Comparison of ENCODE assay signal across 8 cellular contexts in genomic region chr2:230956827-230957755, GRCh38. TPM values are rescaled to one million over a fixed set of nuclear protein-coding genes. Genes with fewer than 3 reads are reported as not detected.
A peak's percentile ranks its signal among the peaks of the same experiment; 100 is the strongest.
DNase-seq lines count a peak whose midpoint lies in the region; ATAC-seq and TF ChIP-seq lines count a peak whose summit lies in the region.

No MANE protein-coding gene starts in this region.

- in situ Hi-C loops in SK-MEL-5 (cut with HindIII; ENCODE audit: low pct_unique_long_range_greater_than_20kb, low sequenced_read_pairs): no loop called here

- no peak for TF ChIP-seq EP300 in suprapubic skin (IDR thresholded peaks at IDR 0.05)

- H3K36me3 ChIP-seq in CD8-positive, alpha-beta T cell (ENCODE audit: insufficient read depth, low read length): no peaks in the 10 kb centered on the region
- H3K36me3 ChIP-seq in colonic mucosa (no peaks in the 10 kb centered on the region), lower lobe of right lung (no peaks in the 10 kb centered on the region), suprapubic skin (no peaks in the 10 kb centered on the region)

- no peaks in the 10 kb centered on the region for H3K36me3 Mint-ChIP-seq in CD8-positive, alpha-beta T cell

- no peak overlapping the region for H3K27ac ChIP-seq in CD8-positive, alpha-beta T cell (ENCODE audit: low read depth, low read length)
- H3K27ac ChIP-seq in colonic mucosa: no peak overlapping the region
- no peak overlapping the region for H3K27ac ChIP-seq in lower lobe of right lung
- H3K27ac ChIP-seq in suprapubic skin: no peak overlapping the region

- peak overlapping the region; percentile 34 for H3K4me3 ChIP-seq in CD8-positive, alpha-beta T cell (ENCODE audit: low read depth, low read length)
- H3K4me3 ChIP-seq in colonic mucosa: peak overlapping the region; percentile 15
- peak overlapping the region; percentile 43 for H3K4me3 ChIP-seq in lower lobe of right lung
- peak overlapping the region; percentile 45 for H3K4me3 ChIP-seq in suprapubic skin

- CTCF ChIA-PET in CD8-positive, alpha-beta T cell (lab: Charles Lee): interaction anchor here (0.9 to 1.7 kb wide), 2 partner anchors 28 to 30 kb away, joined by 3 to 4 read pairs; no protein-coding TSS in a partner anchor

- DNase-seq in CD8-positive, alpha-beta T cell: peak in 2 of 7 experiments; percentile 27
- DNase-seq in SK-MEL-5 (ENCODE audit: low read depth, low spot score) (peak; percentile 79), colonic mucosa (peak; percentile 78), lower lobe of right lung (no peak), suprapubic skin (ENCODE audit: low spot score in 2 of 2) (no peak), cerebellar nuclear complex (lab: John Stamatoyannopoulos, UW) (no peak)

- no peak for TF ChIP-seq CTCF in CD8-positive, alpha-beta T cell (IDR thresholded peaks at IDR 0.05)
- TF ChIP-seq CTCF in colonic mucosa (IDR thresholded peaks at IDR 0.05) (no peak), lower lobe of right lung (IDR thresholded peaks at IDR 0.05) (no peak), suprapubic skin (IDR thresholded peaks at IDR 0.05) (no peak)

- peaks cover 17% of the 10 kb centered on the region for H3K27me3 ChIP-seq in CD8-positive, alpha-beta T cell (ENCODE audit: insufficient read depth, low read length)
- H3K27me3 ChIP-seq in colonic mucosa (no peaks in the 10 kb centered on the region), lower lobe of right lung (ENCODE audit: low read depth) (peaks cover 22% of the 10 kb centered on the region), suprapubic skin (peaks cover 15% of the 10 kb centered on the region)

- H3K4me1 ChIP-seq in CD8-positive, alpha-beta T cell (ENCODE audit: insufficient read depth, low read length): peaks cover 10% of the 10 kb centered on the region
- H3K4me1 ChIP-seq in colonic mucosa (no peaks in the 10 kb centered on the region), lower lobe of right lung (peaks cover 11% of the 10 kb centered on the region), suprapubic skin (peaks cover 14% of the 10 kb centered on the region)

- H3K9me3 Mint-ChIP-seq in CD8-positive, alpha-beta T cell: no peaks in the 10 kb centered on the region

- intact Hi-C loops in CD8-positive, alpha-beta T cell (cut with DNase I, micrococcal nuclease): no loop called here
- intact Hi-C loops in colonic mucosa (cut with DNase I) (no loop called here), lower lobe of right lung (cut with DNase I) (no loop called here)

- H3K4me1 Mint-ChIP-seq in CD8-positive, alpha-beta T cell (ENCODE audit: low read depth): peaks cover 12% of the 10 kb centered on the region

- peak; percentile 69 for ATAC-seq in CD8-positive, alpha-beta T cell
- peak; percentile 61 for ATAC-seq in HG03139 (IDR thresholded peaks at IDR 0.05; ENCODE audit: unreplicated experiment)
- ATAC-seq in lower lobe of right lung: peak; percentile 79 to 83

- H3K9me3 ChIP-seq in CD8-positive, alpha-beta T cell (ENCODE audit: low read length): no peaks in the 10 kb centered on the region
- H3K9me3 ChIP-seq in colonic mucosa (no peaks in the 10 kb centered on the region), lower lobe of right lung (no peaks in the 10 kb centered on the region), suprapubic skin (no peaks in the 10 kb centered on the region)

- TF ChIP-seq POLR2A in GM19099 (IDR thresholded peaks at IDR 0.05; ENCODE audit: extremely low read depth, insufficient read length, low read depth) (peak; percentile 62), suprapubic skin (IDR thresholded peaks at IDR 0.05) (no peak)

- H3K4me3 Mint-ChIP-seq in CD8-positive, alpha-beta T cell: peak overlapping the region; percentile 89

- no peak overlapping the region for H3K9ac ChIP-seq in colonic mucosa (ENCODE audit: low read depth in 2 of 2, low read length in 2 of 2)

- H3K27ac Mint-ChIP-seq in CD8-positive, alpha-beta T cell: peak overlapping the region; percentile 46

- POLR2A ChIA-PET in CD8-positive, alpha-beta T cell (lab: Charles Lee): interaction anchor here (0.6 to 1.0 kb wide), 2 partner anchors 10 to 22 kb away, joined by 3 to 4 read pairs; no protein-coding TSS in a partner anchor

- WGBS in suprapubic skin: 6% methylated on average over 42 of the region's 43 CpGs

- H3K27me3 Mint-ChIP-seq in CD8-positive, alpha-beta T cell (ENCODE audit: low read depth): peaks cover 35% of the 10 kb centered on the region

RNA-seq across cellular contexts. Expression of gene GPR55, which starts 32.0 kb away (rescaled TPM):
- total RNA-seq in CD8-positive, alpha-beta T cell: 1 to 10 TPM; 3.2 to 3.4 TPM
- 0.13 TPM in 2 replicates for total RNA-seq in SK-MEL-5 (2014; rRNA removed; shearing (Covaris generic))
- polyA plus RNA-seq in SK-MEL-5 (2015; cell fraction: cytosol; rRNA removed): 0.41 and 0.58 TPM in 2 replicates
- 0.39 and 0.92 TPM in 2 replicates for polyA plus RNA-seq in SK-MEL-5 (2015; cell fraction: nucleus; rRNA removed)
- 1 to 10 TPM in 1 of 2 donors, under 1 TPM in 1; 0.35 to 1.0 TPM for total RNA-seq in colonic mucosa
- total RNA-seq in lower lobe of right lung: 0.74 TPM
- total RNA-seq in suprapubic skin: 1 to 10 TPM in 1 of 4 donors, under 1 TPM in 1, not detected in 2; 0.72 to 1.2 TPM

RNA-seq across cellular contexts. Expression of gene SPATA3, which starts 38.8 kb away (rescaled TPM):
- total RNA-seq in CD8-positive, alpha-beta T cell: not detected
- total RNA-seq in SK-MEL-5 (2014; rRNA removed; shearing (Covaris generic)): not detected in 2 replicates
- not detected in 2 replicates for polyA plus RNA-seq in SK-MEL-5 (2015; cell fraction: cytosol; rRNA removed)
- polyA plus RNA-seq in SK-MEL-5 (2015; cell fraction: nucleus; rRNA removed): not detected in 2 replicates
- total RNA-seq in colonic mucosa: not detected
- not detected for total RNA-seq in lower lobe of right lung
- total RNA-seq in suprapubic skin: not detected

Comparison
In these comparisons a context has a peak if more than half of its experiments do, and no peak if none do; other contexts are left out.
1. DNase-seq: peak in SK-MEL-5 (single experiment) and colonic mucosa (single experiment); none in lower lobe of right lung (single experiment), suprapubic skin (0 of 2) and cerebellar nuclear complex (0 of 2).
2. Peak in every context shown above with its lines, with median percentiles within 50 percentile points of each other: ATAC-seq and H3K4me3 ChIP-seq.